In the genomic region with DNA sequence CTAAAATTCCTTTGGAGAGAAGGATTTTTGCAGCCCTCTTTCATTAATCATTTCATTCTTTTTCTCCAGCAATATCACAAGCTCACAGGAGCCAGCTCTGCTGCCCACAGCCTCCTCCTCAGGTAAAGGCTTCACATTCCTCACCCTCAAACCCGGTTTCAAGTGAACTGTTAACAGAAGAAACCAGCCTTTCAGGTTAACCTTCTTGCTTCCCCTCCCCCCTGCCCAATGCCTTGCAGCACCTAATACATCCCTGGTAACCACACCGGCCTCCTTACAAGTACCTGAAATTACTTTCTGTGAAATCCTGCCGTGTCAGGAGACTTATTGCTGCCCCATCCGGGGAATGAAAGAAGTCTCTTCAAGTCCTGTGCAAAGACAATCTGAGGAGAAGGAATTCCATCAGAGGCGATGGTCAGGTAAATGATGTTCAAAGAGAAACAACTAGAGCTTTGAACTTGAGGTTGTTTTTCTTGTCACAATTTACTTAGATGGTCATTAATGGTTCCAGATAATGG, we compare ENCODE assay signal across 15 cellular contexts.
DNase-seq lines count a peak whose midpoint lies in the region; ATAC-seq and TF ChIP-seq lines count a peak whose summit lies in the region.
"Had no signal": no experiment of that assay in that cellular context is flagged by ENCODE, and none has a peak within 500 bp of the region (broad histone marks: within the 10 kb centered on the region; RNA-seq: fewer than 3 reads in every experiment).

No MANE protein-coding gene starts in this region.

- peaks cover 14% of the 10 kb centered on the region for H3K27me3 Mint-ChIP-seq in GM23338 (ENCODE audit: insufficient read depth, low read depth, poor library complexity)
- H3K27me3 Mint-ChIP-seq in neural progenitor cell (ENCODE audit: insufficient read depth, low read depth), result no peaks in the 10 kb centered on the region
- H3K27me3 Mint-ChIP-seq: activated CD4-positive, alpha-beta T cell treated with anti-CD3 and anti-CD28 coated beads, Interleukin-2, amount 10 ng/mL, durations not matched to agents 7 days and 5 days had no signal

- no peak for TF ChIP-seq POLR2A in testis (IDR thresholded peaks at IDR 0.05)

- H3K79me2 ChIP-seq in GM23338 (replicated peaks; ENCODE audit: insufficient read depth), result no peaks in the 10 kb centered on the region
- no peaks in the 10 kb centered on the region for H3K79me2 ChIP-seq in neural progenitor cell (ENCODE audit: low read depth)

- intact Hi-C loops in testis (cut with DNase I; ENCODE audit: low total_unique reads), result no loop called here

- H3K27ac Mint-ChIP-seq in GM23338, result peak overlapping the region; percentile 93
- H3K27ac Mint-ChIP-seq in neural progenitor cell, result peak overlapping the region; percentile 99
- H3K27ac Mint-ChIP-seq: activated CD4-positive, alpha-beta T cell treated with anti-CD3 and anti-CD28 coated beads, Interleukin-2, amount 10 ng/mL, durations not matched to agents 7 days and 5 days; effector memory CD8-positive, alpha-beta T cell had no signal

- H3K36me3 Mint-ChIP-seq in GM23338 (ENCODE audit: low read depth) (peaks cover 41% of the 10 kb centered on the region), neural progenitor cell (peaks cover 7% of the 10 kb centered on the region)

- TF ChIP-seq CTCF in GM23338 (conservative IDR thresholded peaks at IDR 0.05; ENCODE audit: low read depth in 2 of 2) (no peak), VCaP (conservative IDR thresholded peaks at IDR 0.05) (no peak), neural progenitor cell (IDR thresholded peaks at IDR 0.05) (no peak), testis (IDR thresholded peaks at IDR 0.05) (no peak), GM20000 (IDR thresholded peaks at IDR 0.05; ENCODE audit: extremely low read depth, missing control alignments) (no peak)

- no peaks in the 10 kb centered on the region for H3F3A ChIP-seq in GM23338 (replicated peaks; ENCODE audit: low read depth)
- H3F3A ChIP-seq in neural progenitor cell (ENCODE audit: low read depth), result peaks cover 19% of the 10 kb centered on the region

- H3K4me1 Mint-ChIP-seq in GM23338 (peaks cover 55% of the 10 kb centered on the region), neural progenitor cell (peaks cover 55% of the 10 kb centered on the region)
- H3K4me1 Mint-ChIP-seq: activated CD4-positive, alpha-beta T cell treated with anti-CD3 and anti-CD28 coated beads, Interleukin-2, amount 10 ng/mL, durations not matched to agents 7 days and 5 days had no signal

- H3K9me3 Mint-ChIP-seq in GM23338 (peaks cover 31% of the 10 kb centered on the region), neural progenitor cell (peaks cover 9% of the 10 kb centered on the region)
- H3K9me3 Mint-ChIP-seq: activated CD4-positive, alpha-beta T cell treated with anti-CD3 and anti-CD28 coated beads, Interleukin-2, amount 10 ng/mL, durations not matched to agents 7 days and 5 days had no signal

- no peak overlapping the region for H3K9ac ChIP-seq in neural progenitor cell

- H3K4me3 Mint-ChIP-seq in GM23338 (peak overlapping the region; percentile 49), neural progenitor cell (peak overlapping the region; percentile 31)
- H3K4me3 Mint-ChIP-seq: activated CD4-positive, alpha-beta T cell treated with anti-CD3 and anti-CD28 coated beads, Interleukin-2, amount 10 ng/mL, durations not matched to agents 7 days and 5 days; effector memory CD8-positive, alpha-beta T cell had no signal

- DNase-seq in GM23338 (ENCODE audit: low spot score) (peak; percentile 92), iPS DF 4.7 (ENCODE audit: extremely low read depth, low spot score) (peak; percentile 58), neural progenitor cell (ENCODE audit: low spot score) (no peak), testis (no peak), GM20000 (ENCODE audit: low spot score) (no peak), GM19240 (ENCODE audit: insufficient read length, low spot score) (no peak)
- DNase-seq: activated CD4-positive, alpha-beta T cell treated with anti-CD3 and anti-CD28 coated beads, Interleukin-2, amount 10 ng/mL, durations not matched to agents 7 days and 5 days; effector memory CD8-positive, alpha-beta T cell; NCI-H1417; NCI-H774; pancreas; Peyer's patch; stimulated activated CD4-positive, alpha-beta T cell treated with anti-CD3 and anti-CD28 coated beads, Interleukin-4, amount 100 ng/mL, for 1 hour had no signal

- H3K4me2 ChIP-seq in GM23338 (peak overlapping the region; percentile 52), neural progenitor cell (no peak overlapping the region)

- H4K20me1 ChIP-seq in GM23338 (replicated peaks; ENCODE audit: insufficient read depth) (no peaks in the 10 kb centered on the region), neural progenitor cell (ENCODE audit: low read depth) (no peaks in the 10 kb centered on the region)

- 83 to 84% methylated on average over 5 of the region's 5 CpGs for WGBS in testis, 2 donors

- peaks cover 37% of the 10 kb centered on the region for H3K4me1 ChIP-seq in GM23338 (ENCODE audit: insufficient read depth)
- H3K4me1 ChIP-seq in neural progenitor cell, result peaks cover 32% of the 10 kb centered on the region
- H3K4me1 ChIP-seq in testis, result no peaks in the 10 kb centered on the region
- H3K4me1 ChIP-seq: pancreas, Peyer's patch had no signal

- H3K4me3 ChIP-seq in GM23338 (0 out of 2 replicates have a peak overlapping the region, but pooled peaks have one; percentile 4), neural progenitor cell (no peak overlapping the region), testis (no peak overlapping the region)
- H3K4me3 ChIP-seq: pancreas, Peyer's patch had no signal

- ATAC-seq in GM23338 (peak; percentile 70), HG02870 (IDR thresholded peaks at IDR 0.05; ENCODE audit: unreplicated experiment) (no peak)
- ATAC-seq: effector memory CD8-positive, alpha-beta T cell; pancreas had no signal

- H3K9me3 ChIP-seq in neural progenitor cell (ENCODE audit: low read depth), result no peaks in the 10 kb centered on the region
- no peaks in the 10 kb centered on the region for H3K9me3 ChIP-seq in testis
- H3K9me3 ChIP-seq: pancreas, Peyer's patch had no signal

- H3K36me3 ChIP-seq in GM23338 (ENCODE audit: insufficient read depth) (peaks cover 8% of the 10 kb centered on the region; the same call in 1 of the 2 replicates), neural progenitor cell (no peaks in the 10 kb centered on the region), testis (ENCODE audit: low read depth, missing control alignments) (no peaks in the 10 kb centered on the region)
- H3K36me3 ChIP-seq: pancreas had no signal

- H3K27ac ChIP-seq in GM23338 (ENCODE audit: low read depth) (peak overlapping the region; percentile 35; the same call in 1 of the 2 replicates), VCaP (peak overlapping the region; percentile 14; the same call in 1 of the 2 replicates), neural progenitor cell (no peak overlapping the region), testis (no peak overlapping the region)
- H3K27ac ChIP-seq: pancreas, Peyer's patch had no signal

- no peaks in the 10 kb centered on the region for H3K9me2 ChIP-seq in GM23338 (ENCODE audit: insufficient read depth)

- H2AFZ ChIP-seq in GM23338, result peak overlapping the region; percentile 2; the same call in 1 of the 2 replicates
- H2AFZ ChIP-seq in neural progenitor cell (replicated peaks), result no peak overlapping the region

- H3K27me3 ChIP-seq in GM23338 (ENCODE audit: insufficient read depth) (no peaks in the 10 kb centered on the region), neural progenitor cell (no peaks in the 10 kb centered on the region), testis (no peaks in the 10 kb centered on the region)
- H3K27me3 ChIP-seq: pancreas, Peyer's patch had no signal

Comparison
In these comparisons a context has a peak if more than half of its experiments do, and no peak if none do; other contexts are left out.
1. DNase-seq: peak in GM23338 (single experiment) and iPS DF 4.7 (single experiment); none in neural progenitor cell (single experiment), testis (single experiment), GM20000 (single experiment) and GM19240 (single experiment).
2. H3K27ac ChIP-seq: peak in GM23338 (single experiment) and VCaP (single experiment); none in neural progenitor cell (single experiment) and testis (0 of 2).